Comparison of ENCODE assay signal across 9 cellular contexts in genomic region chr11:67268684-67269268, GRCh38. TPM values are rescaled to one million over a fixed set of nuclear protein-coding genes. Genes with fewer than 3 reads are reported as not detected.
DNase-seq lines count a peak whose midpoint lies in the region; TF ChIP-seq lines count a peak whose summit lies in the region.
"Had no signal": no experiment of that assay in that cellular context is flagged by ENCODE, and none has a peak within 500 bp of the region (broad histone marks: within the 10 kb centered on the region; RNA-seq: fewer than 3 reads in every experiment).

No MANE protein-coding gene starts in this region.

- H3K4me2 ChIP-seq in OCI-LY3 (ENCODE audit: low read length) (peak overlapping the region; percentile 98), neuronal stem cell (ENCODE audit: insufficient read depth, low read length, poor library complexity, severe bottlenecking) (no peak overlapping the region)

- H3K4ac ChIP-seq in neuronal stem cell (ENCODE audit: low read length) = no peak overlapping the region

- H2BK120ac ChIP-seq in neuronal stem cell (ENCODE audit: low read depth, low read length) = no peak overlapping the region

- no peak overlapping the region for H4K91ac ChIP-seq in neuronal stem cell (ENCODE audit: low read depth, low read length, poor library complexity)

- H3K79me1 ChIP-seq in neuronal stem cell (ENCODE audit: low read depth, low read length) = peaks cover 30% of the 10 kb centered on the region

- H3K36me3 ChIP-seq in OCI-LY3 (replicated peaks; ENCODE audit: low read depth, low read length) (peaks cover 46% of the 10 kb centered on the region), neuronal stem cell (replicated peaks in 1 of 2; ENCODE audit: control insufficient read depth in 2 of 2, insufficient read depth in 2 of 2, low read length in 2 of 2) (peaks cover 9 to 39% of the 10 kb centered on the region in 2 donors)
- H3K36me3 ChIP-seq in effector memory CD4-positive, alpha-beta T cell (ENCODE audit: control insufficient read depth, insufficient read depth, low read length) = peaks cover 5% of the 10 kb centered on the region

- peak overlapping the region; percentile 95 for H3K27ac ChIP-seq in C4-2B
- peak overlapping the region; percentile 97 for H3K27ac ChIP-seq in OCI-LY3 (ENCODE audit: low read length)
- peak overlapping the region; percentile 90 for H3K27ac ChIP-seq in effector memory CD4-positive, alpha-beta T cell (ENCODE audit: insufficient read depth, low read length, poor library complexity, severe bottlenecking)
- H3K27ac ChIP-seq in neuronal stem cell (replicated peaks; ENCODE audit: low read length) = no peak overlapping the region

- H2AFZ ChIP-seq in OCI-LY3 (ENCODE audit: low read depth, low read length) = no peak overlapping the region
- H2AFZ ChIP-seq in neuronal stem cell (ENCODE audit: low read length) = no peak overlapping the region

- H3K27me3 ChIP-seq in OCI-LY3 (ENCODE audit: low read depth, low read length) = no peaks in the 10 kb centered on the region
- no peaks in the 10 kb centered on the region for H3K27me3 ChIP-seq in effector memory CD4-positive, alpha-beta T cell (replicated peaks; ENCODE audit: control insufficient read depth, insufficient read depth, low read length, poor library complexity, severe bottlenecking)
- peaks cover 0 to 14% (median 0%) of the 10 kb centered on the region in 3 experiments for H3K27me3 ChIP-seq in neuronal stem cell (ENCODE audit: control insufficient read depth in 3 of 3, insufficient read depth in 3 of 3, low read depth in 1 of 3, low read length in 3 of 3)

- H3K4me1 ChIP-seq in OCI-LY3 (ENCODE audit: low read length) = peaks cover 57% of the 10 kb centered on the region
- peaks cover 66% of the 10 kb centered on the region for H3K4me1 ChIP-seq in effector memory CD4-positive, alpha-beta T cell (ENCODE audit: control insufficient read depth, insufficient read depth, low read length, poor library complexity, severe bottlenecking)
- H3K4me1 ChIP-seq in neuronal stem cell (ENCODE audit: control insufficient read depth in 2 of 2, insufficient read depth in 1 of 2, low read depth in 1 of 2, low read length in 2 of 2) = peaks cover 24 to 38% of the 10 kb centered on the region in 2 donors

- no peak for TF ChIP-seq CTCF in C4-2B (conservative IDR thresholded peaks at IDR 0.05)
- TF ChIP-seq CTCF in OCI-LY3 (IDR thresholded peaks at IDR 0.05; ENCODE audit: low read depth, low read length) = no peak

- H3K18ac ChIP-seq in neuronal stem cell (ENCODE audit: low read length) = no peak overlapping the region

- no peak overlapping the region for H4K8ac ChIP-seq in neuronal stem cell (ENCODE audit: low read depth, low read length)

- H3K23ac ChIP-seq in neuronal stem cell (ENCODE audit: low read depth, low read length, poor library complexity) = no peak overlapping the region

- H2AK5ac ChIP-seq in neuronal stem cell (ENCODE audit: low read depth, low read length) = no peak overlapping the region

- H3K14ac ChIP-seq in neuronal stem cell (ENCODE audit: low read length) = no peak overlapping the region

- H2BK15ac ChIP-seq in neuronal stem cell (ENCODE audit: low read length) = no peak overlapping the region

- H4K20me1 ChIP-seq in OCI-LY3 (ENCODE audit: insufficient read depth, low read length) = peaks cover 54% of the 10 kb centered on the region

- WGBS in neuronal stem cell (ENCODE audit: extremely low coverage in 2 of 2, insufficient read length in 2 of 2, insufficient replicate concordance in 1 of 2), 2 donors = no CpG with 5 or more reads among the region's 16 CpGs

- DNase-seq in effector memory CD4-positive, alpha-beta T cell = no peak
- DNase-seq in neuronal stem cell (ENCODE audit: low spot score) (no peak), cerebellar cortex (ENCODE audit: low spot score) (no peak), NOMO-1 (lab: John Stamatoyannopoulos, UW; ENCODE audit: unreplicated experiment in 2 of 2) (no peak), NCI-H82 (lab: John Stamatoyannopoulos, UW) (no peak)
- no peak for DNase-seq in NK-92 treated with Interleukin-12 subunit alpha and Interleukin-12 subunit beta, amount 100 ng/mL, for 24 hours (lab: John Stamatoyannopoulos, UW)
- DNase-seq: SHP77 treated with DMSO at 0.1 percent for 48 hours had no signal

- H3K9ac ChIP-seq in OCI-LY3 (ENCODE audit: low read length) (peak overlapping the region; percentile 25), neuronal stem cell (ENCODE audit: low read depth, low read length, poor library complexity) (peak overlapping the region; percentile 57)

- H3K9me3 ChIP-seq in OCI-LY3 (ENCODE audit: insufficient read depth, low read length) = no peaks in the 10 kb centered on the region
- no peaks in the 10 kb centered on the region for H3K9me3 ChIP-seq in effector memory CD4-positive, alpha-beta T cell (ENCODE audit: control insufficient read depth, low read length)
- no peaks in the 10 kb centered on the region for H3K9me3 ChIP-seq in neuronal stem cell (replicated peaks in 1 of 2; ENCODE audit: control insufficient read depth in 2 of 2, insufficient read depth in 1 of 2, low read depth in 1 of 2, low read length in 2 of 2)

- no peak overlapping the region for H2BK12ac ChIP-seq in neuronal stem cell (ENCODE audit: low read length)

- peaks cover 73% of the 10 kb centered on the region for H3K79me2 ChIP-seq in OCI-LY3 (ENCODE audit: low read length)

- H2BK5ac ChIP-seq in neuronal stem cell (ENCODE audit: low read length) = no peak overlapping the region

- H3K4me3 ChIP-seq in OCI-LY3 (ENCODE audit: low read length) (peak overlapping the region; percentile 79), neuronal stem cell (ENCODE audit: low read length in 2 of 2) (no peak overlapping the region)
- peak overlapping the region; percentile 86 for H3K4me3 ChIP-seq in effector memory CD4-positive, alpha-beta T cell (ENCODE audit: insufficient read depth, low read depth, low read length, poor library complexity, severe bottlenecking)

RNA-seq across cellular contexts. Expression of gene GRK2, which starts 2.5 kb away (rescaled TPM):
- 33.4 TPM for polyA plus RNA-seq in neuronal stem cell (2013, experiment 1 of 2)
- polyA plus RNA-seq in neuronal stem cell (2013, experiment 2 of 2) = 33.1 TPM

RNA-seq across cellular contexts. Expression of gene ANKRD13D, which starts 20.3 kb away (rescaled TPM):
- polyA plus RNA-seq in neuronal stem cell (2013, experiment 1 of 2) = 23.9 TPM
- polyA plus RNA-seq in neuronal stem cell (2013, experiment 2 of 2) = 22.5 TPM

RNA-seq across cellular contexts. Expression of gene SSH3, which starts 34.6 kb away (rescaled TPM):
- polyA plus RNA-seq in neuronal stem cell (2013, experiment 1 of 2) = 28.5 TPM
- 34.0 TPM for polyA plus RNA-seq in neuronal stem cell (2013, experiment 2 of 2)

Comparison
In these comparisons a context has a peak if more than half of its experiments do, and no peak if none do; other contexts are left out.
1. H3K4me3 ChIP-seq: peak in OCI-LY3 (single experiment) and effector memory CD4-positive, alpha-beta T cell (single experiment); none in neuronal stem cell (0 of 2).